18 cellular contexts compared by ENCODE assay signal in the genomic region with DNA sequence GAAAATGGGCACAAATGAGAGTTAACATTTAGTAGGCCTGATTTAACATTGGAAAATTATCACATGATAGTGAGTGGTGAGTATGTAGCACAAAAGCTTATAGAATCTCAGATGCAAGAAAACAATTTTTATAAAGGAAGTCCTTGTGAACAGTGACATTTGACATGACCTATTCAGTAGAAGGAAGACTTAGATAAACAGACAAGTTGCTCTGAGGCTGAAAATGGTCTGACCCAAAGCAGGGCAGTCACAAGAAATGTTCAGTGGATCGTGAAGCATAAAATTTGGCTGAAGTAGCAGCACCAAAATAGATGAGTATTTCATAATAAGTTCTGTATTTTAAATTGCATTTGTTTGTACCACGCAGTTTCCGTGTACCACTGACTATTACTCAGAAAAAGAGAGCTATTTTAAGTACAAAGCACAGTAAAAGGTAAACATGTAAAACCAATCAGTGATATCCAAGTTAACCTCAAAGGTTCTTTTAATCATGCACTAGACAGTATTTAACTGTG.
DNase-seq lines count a peak whose midpoint lies in the region; ATAC-seq and TF ChIP-seq lines count a peak whose summit lies in the region.
"Had no signal": no experiment of that assay in that cellular context is flagged by ENCODE, and none has a peak within 500 bp of the region (broad histone marks: within the 10 kb centered on the region; RNA-seq: fewer than 3 reads in every experiment).

No MANE protein-coding gene starts in this region.

- no peaks in the 10 kb centered on the region for H3K36me3 Mint-ChIP-seq in GM23338 (ENCODE audit: low read depth)
- no peaks in the 10 kb centered on the region for H3K36me3 Mint-ChIP-seq in endothelial cell (ENCODE audit: low read depth, unreplicated experiment)
- no peaks in the 10 kb centered on the region for H3K36me3 Mint-ChIP-seq in neural progenitor cell
- H3K36me3 Mint-ChIP-seq: CD4-positive, alpha-beta memory T cell had no signal

- H3K79me2 ChIP-seq in GM23338 (replicated peaks; ENCODE audit: insufficient read depth) = no peaks in the 10 kb centered on the region
- H3K79me2 ChIP-seq in neural progenitor cell (ENCODE audit: low read depth) = no peaks in the 10 kb centered on the region

- H3K27me3 Mint-ChIP-seq in GM23338 (ENCODE audit: insufficient read depth, low read depth, poor library complexity) (no peaks in the 10 kb centered on the region), endothelial cell (ENCODE audit: unreplicated experiment) (no peaks in the 10 kb centered on the region), neural progenitor cell (ENCODE audit: insufficient read depth, low read depth) (no peaks in the 10 kb centered on the region)
- H3K27me3 Mint-ChIP-seq: CD4-positive, alpha-beta memory T cell had no signal

- H4K20me1 ChIP-seq in GM23338 (replicated peaks; ENCODE audit: insufficient read depth) = no peaks in the 10 kb centered on the region
- no peaks in the 10 kb centered on the region for H4K20me1 ChIP-seq in neural progenitor cell (ENCODE audit: low read depth)

- H3K9me3 ChIP-seq in adipocyte (ENCODE audit: control insufficient read depth, low read length) = no peaks in the 10 kb centered on the region
- no peaks in the 10 kb centered on the region for H3K9me3 ChIP-seq in neural progenitor cell (ENCODE audit: low read depth)
- H3K9me3 ChIP-seq: MG63 had no signal

- H3K4me3 Mint-ChIP-seq in GM23338 = no peak overlapping the region
- no peak overlapping the region for H3K4me3 Mint-ChIP-seq in endothelial cell (ENCODE audit: unreplicated experiment)
- H3K4me3 Mint-ChIP-seq in neural progenitor cell = no peak overlapping the region
- H3K4me3 Mint-ChIP-seq: CD4-positive, alpha-beta memory T cell had no signal

- H3K36me3 ChIP-seq in GM23338 (ENCODE audit: insufficient read depth) (no peaks in the 10 kb centered on the region), adipocyte (ENCODE audit: control insufficient read depth, insufficient read depth, low read length, severe bottlenecking) (no peaks in the 10 kb centered on the region), neural progenitor cell (no peaks in the 10 kb centered on the region)
- H3K36me3 ChIP-seq: MG63 had no signal

- H3K27me3 ChIP-seq in GM23338 (ENCODE audit: insufficient read depth) (no peaks in the 10 kb centered on the region), adipocyte (replicated peaks; ENCODE audit: control insufficient read depth, insufficient read depth, low read length) (no peaks in the 10 kb centered on the region), neural progenitor cell (no peaks in the 10 kb centered on the region)
- H3K27me3 ChIP-seq: MG63 had no signal

- H3K4me1 Mint-ChIP-seq in GM23338 (no peaks in the 10 kb centered on the region), endothelial cell (ENCODE audit: unreplicated experiment) (no peaks in the 10 kb centered on the region), neural progenitor cell (no peaks in the 10 kb centered on the region)
- H3K4me1 Mint-ChIP-seq: CD4-positive, alpha-beta memory T cell had no signal

- H3F3A ChIP-seq in GM23338 (replicated peaks; ENCODE audit: low read depth) (no peaks in the 10 kb centered on the region), neural progenitor cell (ENCODE audit: low read depth) (no peaks in the 10 kb centered on the region)

- H3K4me2 ChIP-seq in GM23338 (no peak overlapping the region), neural progenitor cell (no peak overlapping the region)

- H3K9me3 Mint-ChIP-seq in GM23338 (no peaks in the 10 kb centered on the region), endothelial cell (ENCODE audit: unreplicated experiment) (no peaks in the 10 kb centered on the region), neural progenitor cell (no peaks in the 10 kb centered on the region)

- H2AFZ ChIP-seq in GM23338 (peak overlapping the region; percentile 44; the same call in 1 of the 2 replicates), neural progenitor cell (replicated peaks) (no peak overlapping the region)

- ATAC-seq in GM23338 = no peak
- ATAC-seq in GM21390 (IDR thresholded peaks at IDR 0.05; ENCODE audit: unreplicated experiment) = no peak

- no peak for DNase-seq in GM23338 (ENCODE audit: low spot score)
- peak; percentile 64 for DNase-seq in adipocyte (ENCODE audit: low read depth)
- DNase-seq in inferior parietal cortex (ENCODE audit: extremely low spot score) = peak; percentile 19
- DNase-seq in retinal pigment epithelial cell (ENCODE audit: low read depth) = peak; percentile 27
- no peak for DNase-seq in endothelial cell (ENCODE audit: low spot score)
- no peak for DNase-seq in neural progenitor cell (ENCODE audit: low spot score)
- DNase-seq in GM13977 (ENCODE audit: low spot score) = no peak
- DNase-seq: CD4-positive, alpha-beta memory T cell; DND-41; GDM1; KG1; MG63; NCI-H1105; NCI-H1694 treated with DMSO at 0.1 percent for 48 hours; NCI-H446; NCI-H748 treated with DMSO at 0.1 percent for 48 hours; SIG-M5 had no signal

- H3K27ac Mint-ChIP-seq in GM23338 (no peak overlapping the region), endothelial cell (ENCODE audit: unreplicated experiment) (no peak overlapping the region), neural progenitor cell (no peak overlapping the region)
- H3K27ac Mint-ChIP-seq: CD4-positive, alpha-beta memory T cell had no signal

- in situ Hi-C loops in GM13977 (cut with MboI; ENCODE audit: low pct_unique_long_range_greater_than_20kb, low sequenced_read_pairs, unreplicated experiment) = no loop called here

- TF ChIP-seq CTCF in GM23338 (conservative IDR thresholded peaks at IDR 0.05; ENCODE audit: low read depth in 2 of 2) = no peak
- no peak for TF ChIP-seq CTCF in retinal pigment epithelial cell (conservative IDR thresholded peaks at IDR 0.05; ENCODE audit: low read depth, low read length)
- no peak for TF ChIP-seq CTCF in endothelial cell (IDR thresholded peaks at IDR 0.05; ENCODE audit: unreplicated experiment)
- no peak for TF ChIP-seq CTCF in neural progenitor cell (IDR thresholded peaks at IDR 0.05)
- no peak for TF ChIP-seq CTCF in GM13977 (IDR thresholded peaks at IDR 0.05; ENCODE audit: extremely low read depth, insufficient read depth, missing control alignments)

- H3K9me2 ChIP-seq in GM23338 (ENCODE audit: insufficient read depth) = no peaks in the 10 kb centered on the region

- H3K4me1 ChIP-seq in GM23338 (ENCODE audit: insufficient read depth) (no peaks in the 10 kb centered on the region), adipocyte (ENCODE audit: control insufficient read depth, insufficient read depth, low read length) (no peaks in the 10 kb centered on the region), neural progenitor cell (no peaks in the 10 kb centered on the region)

- H3K4me3 ChIP-seq in GM23338 = no peak overlapping the region
- no peak overlapping the region for H3K4me3 ChIP-seq in adipocyte (ENCODE audit: low read length)
- H3K4me3 ChIP-seq in retinal pigment epithelial cell (ENCODE audit: low read length) = no peak overlapping the region
- no peak overlapping the region for H3K4me3 ChIP-seq in neural progenitor cell
- H3K4me3 ChIP-seq: MG63 had no signal

- no peak overlapping the region for H3K27ac ChIP-seq in GM23338 (ENCODE audit: low read depth)
- H3K27ac ChIP-seq in neural progenitor cell = no peak overlapping the region

- H3K9ac ChIP-seq in adipocyte (ENCODE audit: low read length) (no peak overlapping the region), neural progenitor cell (no peak overlapping the region)

TF ChIP-seq in GM23338, 12 proteins besides CTCF, POLR2A, EP300 and RAD21 (continues in another document):
- no peak for TF ChIP-seq POLR2AphosphoS5 (IDR thresholded peaks at IDR 0.05; ENCODE audit: low read depth)
- TF ChIP-seq ZNF114 (CRISPR knock-in tag; IDR thresholded peaks at IDR 0.05) = no peak

Comparison
In these comparisons a context has a peak if more than half of its experiments do, and no peak if none do; other contexts are left out.
1. DNase-seq: peak in adipocyte (single experiment), inferior parietal cortex (single experiment) and retinal pigment epithelial cell (single experiment); none in GM23338 (single experiment), endothelial cell (single experiment), neural progenitor cell (single experiment) and GM13977 (single experiment).